In genomic region chr5:147935032-147935431, GRCh38 we compare ENCODE assay signal across 8 cellular contexts. TPM values are rescaled to one million over a fixed set of nuclear protein-coding genes. Genes with fewer than 3 reads are reported as not detected.
DNase-seq lines count a peak whose midpoint lies in the region; ATAC-seq and TF ChIP-seq lines count a peak whose summit lies in the region.

No MANE protein-coding gene starts in this region.

- no peaks in the 10 kb centered on the region for H3K9me2 ChIP-seq in PC-3 (replicated peaks; ENCODE audit: low read length)

- no peak overlapping the region for H3K4me2 ChIP-seq in PC-3 (ENCODE audit: low read length)

- H3K27me3 ChIP-seq in PC-3 (ENCODE audit: low read length), result no peaks in the 10 kb centered on the region

- peaks cover 25% of the 10 kb centered on the region for H3K4me1 ChIP-seq in PC-3 (ENCODE audit: insufficient read depth, low read length)

- H4K20me1 ChIP-seq in PC-3 (ENCODE audit: low read length), result no peaks in the 10 kb centered on the region

- H3K27me3 Mint-ChIP-seq in activated CD4-positive, alpha-beta T cell treated with anti-CD3 and anti-CD28 coated beads, Interleukin-2, amount 10 ng/mL, durations not matched to agents 24 days and 14 days, result no peaks in the 10 kb centered on the region
- no peaks in the 10 kb centered on the region for H3K27me3 Mint-ChIP-seq in activated CD4-positive, alpha-beta memory T cell treated with anti-CD3 and anti-CD28 coated beads, Interleukin-2, amount 10 ng/mL, durations not matched to agents 7 days and 5 days

- no peaks in the 10 kb centered on the region for H3K9me3 Mint-ChIP-seq in activated CD4-positive, alpha-beta T cell treated with anti-CD3 and anti-CD28 coated beads, Interleukin-2, amount 10 ng/mL, durations not matched to agents 24 days and 14 days
- H3K9me3 Mint-ChIP-seq in activated CD4-positive, alpha-beta memory T cell treated with anti-CD3 and anti-CD28 coated beads, Interleukin-2, amount 10 ng/mL, durations not matched to agents 7 days and 5 days, result peaks cover 2% of the 10 kb centered on the region

- no peaks in the 10 kb centered on the region for H3K79me2 ChIP-seq in PC-3 (ENCODE audit: low read length)

- POLR2A ChIA-PET in PC-3 (lab: Charles Lee; ENCODE audit: unreplicated experiment), result interaction anchor here (0.6 to 1.1 kb wide), 4 partner anchors 48 to 105 kb away, joined by 3 to 13 read pairs (median 4); no protein-coding TSS in a partner anchor
- POLR2A ChIA-PET in activated CD4-positive, alpha-beta memory T cell treated with anti-CD3 and anti-CD28 coated beads, Interleukin-2, amount 10 ng/mL, durations not matched to agents 7 days and 5 days (lab: Charles Lee), result no interaction called here

- no peaks in the 10 kb centered on the region for H3K4me1 Mint-ChIP-seq in activated CD4-positive, alpha-beta T cell treated with anti-CD3 and anti-CD28 coated beads, Interleukin-2, amount 10 ng/mL, durations not matched to agents 24 days and 14 days
- no peaks in the 10 kb centered on the region for H3K4me1 Mint-ChIP-seq in activated CD4-positive, alpha-beta memory T cell treated with anti-CD3 and anti-CD28 coated beads, Interleukin-2, amount 10 ng/mL, durations not matched to agents 7 days and 5 days

- TF ChIP-seq CTCF in PC-3 (conservative IDR thresholded peaks at IDR 0.05; ENCODE audit: low read depth, low read length) (peak; percentile 96), fibroblast of mammary gland (conservative IDR thresholded peaks at IDR 0.05; ENCODE audit: control insufficient read depth, insufficient read depth, low read depth, low read length) (peak; percentile 52)

- H3K36me3 ChIP-seq in PC-3 (ENCODE audit: low read depth, low read length), result no peaks in the 10 kb centered on the region

- H3K36me3 Mint-ChIP-seq in activated CD4-positive, alpha-beta T cell treated with anti-CD3 and anti-CD28 coated beads, Interleukin-2, amount 10 ng/mL, durations not matched to agents 24 days and 14 days (ENCODE audit: low read depth), result no peaks in the 10 kb centered on the region
- no peaks in the 10 kb centered on the region for H3K36me3 Mint-ChIP-seq in activated CD4-positive, alpha-beta memory T cell treated with anti-CD3 and anti-CD28 coated beads, Interleukin-2, amount 10 ng/mL, durations not matched to agents 7 days and 5 days (ENCODE audit: low read depth)

- intact Hi-C loops in Right ventricle myocardium superior (cut with DNase I) (loop anchor here (2.0 kb wide), 2 partner anchors 46 to 78 kb away; no protein-coding TSS in a partner anchor), cardiac septum (cut with DNase I) (loop anchor here (2.0 kb wide), 2 partner anchors 46 to 78 kb away; no protein-coding TSS in a partner anchor), PC-3 (cut with micrococcal nuclease) (loop anchor here (1.0 kb wide), 3 partner anchors 48 to 307 kb away; no protein-coding TSS in a partner anchor)
- intact Hi-C loops in activated CD4-positive, alpha-beta T cell treated with anti-CD3 and anti-CD28 coated beads, Interleukin-2, amount 10 ng/mL, durations not matched to agents 24 days and 14 days (cut with micrococcal nuclease), result no loop called here

- H3K9ac ChIP-seq in PC-3 (ENCODE audit: low read length), result peak overlapping the region; percentile 20

- H3K27ac Mint-ChIP-seq in activated CD4-positive, alpha-beta T cell treated with anti-CD3 and anti-CD28 coated beads, Interleukin-2, amount 10 ng/mL, durations not matched to agents 24 days and 14 days, result no peak overlapping the region
- no peak overlapping the region for H3K27ac Mint-ChIP-seq in activated CD4-positive, alpha-beta memory T cell treated with anti-CD3 and anti-CD28 coated beads, Interleukin-2, amount 10 ng/mL, durations not matched to agents 7 days and 5 days

- DNase-seq in Right ventricle myocardium superior (no peak), cardiac septum (ENCODE audit: low spot score) (no peak), PC-3 (peak; percentile 96), fibroblast of mammary gland (ENCODE audit: low read depth) (peak; percentile 81), pulmonary artery endothelial cell (ENCODE audit: low read depth, low spot score) (peak; percentile 15)
- DNase-seq in activated CD4-positive, alpha-beta T cell treated with anti-CD3 and anti-CD28 coated beads, Interleukin-2, amount 10 ng/mL, durations not matched to agents 24 days and 14 days, result no peak
- no peak for DNase-seq in activated CD4-positive, alpha-beta memory T cell treated with anti-CD3 and anti-CD28 coated beads, Interleukin-2, amount 10 ng/mL, durations not matched to agents 7 days and 5 days

- ATAC-seq in Right ventricle myocardium superior (ENCODE audit: poor library complexity) (peak; percentile 85), PC-3 (peak; percentile 95), GM19351 (IDR thresholded peaks at IDR 0.05; ENCODE audit: unreplicated experiment) (no peak)

- no TSS peak for BruUV-seq in PC-3 (replicated peaks; lab: Mats Ljungman, UMichigan)

- peak overlapping the region; percentile 18 for H3K27ac ChIP-seq in PC-3 (ENCODE audit: low read length)

- H3F3A ChIP-seq in PC-3 (ENCODE audit: low read length, unreplicated experiment), result no peaks in the 10 kb centered on the region

- no peak overlapping the region for H3K4me3 ChIP-seq in PC-3 (ENCODE audit: low read length)
- no peak overlapping the region for H3K4me3 ChIP-seq in fibroblast of mammary gland (ENCODE audit: control insufficient read depth, low read depth, low read length)

- H3K9me3 ChIP-seq in PC-3 (ENCODE audit: low read length), result no peaks in the 10 kb centered on the region

- H2AFZ ChIP-seq in PC-3 (ENCODE audit: low read length), result no peak overlapping the region

- no peak overlapping the region for H3K4me3 Mint-ChIP-seq in activated CD4-positive, alpha-beta T cell treated with anti-CD3 and anti-CD28 coated beads, Interleukin-2, amount 10 ng/mL, durations not matched to agents 24 days and 14 days
- H3K4me3 Mint-ChIP-seq in activated CD4-positive, alpha-beta memory T cell treated with anti-CD3 and anti-CD28 coated beads, Interleukin-2, amount 10 ng/mL, durations not matched to agents 7 days and 5 days, result no peak overlapping the region

- CTCF ChIA-PET in PC-3 (lab: Charles Lee), result interaction anchor here (0.5 to 3.5 kb wide), 8 partner anchors 11 to 466 kb away, joined by 3 to 49 read pairs (median 4); no protein-coding TSS in a partner anchor
- CTCF ChIA-PET in activated CD4-positive, alpha-beta memory T cell treated with anti-CD3 and anti-CD28 coated beads, Interleukin-2, amount 10 ng/mL, durations not matched to agents 7 days and 5 days (lab: Charles Lee), result interaction anchor here (0.7 kb wide), 1 partner anchor 193 kb away, joined by 3 read pairs; no protein-coding TSS in a partner anchor

RNA-seq across cellular contexts. Expression of gene C5orf46, which starts 28.7 kb away (rescaled TPM):
- total RNA-seq in Right ventricle myocardium superior, result 2.0 TPM
- total RNA-seq in cardiac septum, result 13.0 TPM
- 59.9 and 78.7 TPM in 2 replicates for total RNA-seq in PC-3 (2014; rRNA removed)
- total RNA-seq in pulmonary artery endothelial cell, result 0.21 TPM in 1 of 2 replicates, not detected in the other
- not detected in 2 replicates for total RNA-seq in activated CD4-positive, alpha-beta T cell treated with anti-CD3 and anti-CD28 coated beads, Interleukin-2, amount 10 ng/mL, durations not matched to agents 24 days and 14 days
- total RNA-seq in activated CD4-positive, alpha-beta memory T cell treated with anti-CD3 and anti-CD28 coated beads, Interleukin-2, amount 10 ng/mL, durations not matched to agents 7 days and 5 days, result not detected

RNA-seq across cellular contexts. Expression of gene SCGB3A2, which starts 56.5 kb away (rescaled TPM):
- total RNA-seq in Right ventricle myocardium superior, result not detected
- total RNA-seq in cardiac septum, result not detected
- total RNA-seq in PC-3 (2014; rRNA removed), result 0.51 TPM in 1 of 2 replicates, not detected in the other
- total RNA-seq in pulmonary artery endothelial cell, result not detected in 2 replicates
- not detected in 2 replicates for total RNA-seq in activated CD4-positive, alpha-beta T cell treated with anti-CD3 and anti-CD28 coated beads, Interleukin-2, amount 10 ng/mL, durations not matched to agents 24 days and 14 days
- not detected for total RNA-seq in activated CD4-positive, alpha-beta memory T cell treated with anti-CD3 and anti-CD28 coated beads, Interleukin-2, amount 10 ng/mL, durations not matched to agents 7 days and 5 days

Comparison
In these comparisons a context has a peak if more than half of its experiments do, and no peak if none do; other contexts are left out.
1. DNase-seq: peak in PC-3 (single experiment), fibroblast of mammary gland (single experiment) and pulmonary artery endothelial cell (single experiment); none in Right ventricle myocardium superior (single experiment), cardiac septum (single experiment), activated CD4-positive, alpha-beta T cell treated with anti-CD3 and anti-CD28 coated beads, Interleukin-2, amount 10 ng/mL, durations not matched to agents 24 days and 14 days (single experiment) and activated CD4-positive, alpha-beta memory T cell treated with anti-CD3 and anti-CD28 coated beads, Interleukin-2, amount 10 ng/mL, durations not matched to agents 7 days and 5 days (single experiment).